Comparison of ENCODE assay signal across 26 cellular contexts in the genomic region with DNA sequence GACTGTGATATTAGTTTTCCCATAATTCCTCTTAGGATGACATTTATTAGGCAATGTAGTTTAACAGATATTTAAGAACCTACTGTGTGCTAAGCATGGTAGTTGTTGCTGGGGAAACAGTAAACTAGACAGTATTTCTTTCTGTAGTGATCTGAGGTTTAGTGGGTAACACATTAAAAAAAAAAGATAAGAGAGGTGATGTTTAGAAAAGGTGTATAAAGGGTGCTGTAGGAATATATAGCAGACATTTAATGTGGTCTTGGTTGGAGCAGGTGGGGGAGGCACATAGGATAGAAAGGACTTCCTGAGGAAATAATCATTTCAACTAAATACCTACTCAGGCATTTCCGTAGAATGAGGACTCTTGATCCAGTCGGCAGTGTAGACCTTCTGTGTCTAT. TPM values are rescaled to one million over a fixed set of nuclear protein-coding genes. Genes with fewer than 3 reads are reported as not detected.
A peak's percentile ranks its signal among the peaks of the same experiment; 100 is the strongest.
DNase-seq lines count a peak whose midpoint lies in the region; ATAC-seq and TF ChIP-seq lines count a peak whose summit lies in the region.
"Had no signal": no experiment of that assay in that cellular context is flagged by ENCODE, and none has a peak within 500 bp of the region (broad histone marks: within the 10 kb centered on the region; RNA-seq: fewer than 3 reads in every experiment).

No MANE protein-coding gene starts in this region.

- ATAC-seq in activated naive CD4-positive, alpha-beta T cell treated with anti-CD3 and anti-CD28 coated beads, Interleukin-2, amount 50 U/mL, for 72 hours: no peak
- ATAC-seq in WTC11: no peak
- ATAC-seq: psoas muscle; stimulated activated effector memory CD8-positive, alpha-beta T cell treated with anti-CD3 and anti-CD28 coated beads, Interleukin-12 subunit alpha, Interleukin-12 subunit beta, amount 100 ng/mL, for 72 hours had no signal

- no peaks in the 10 kb centered on the region for H3K9me3 Mint-ChIP-seq in activated naive CD4-positive, alpha-beta T cell treated with anti-CD3 and anti-CD28 coated beads, Interleukin-2, amount 10 ng/mL, durations not matched to agents 7 days and 5 days
- H3K9me3 Mint-ChIP-seq in activated naive CD4-positive, alpha-beta T cell treated with anti-CD3 and anti-CD28 coated beads, Interleukin-2, amount 50 U/mL, for 72 hours: no peaks in the 10 kb centered on the region
- H3K9me3 Mint-ChIP-seq in Caco-2 (ENCODE audit: unreplicated experiment) (no peaks in the 10 kb centered on the region), WTC11 (no peaks in the 10 kb centered on the region), neural progenitor cell (peaks cover 29% of the 10 kb centered on the region)
- H3K9me3 Mint-ChIP-seq: stimulated activated effector memory CD8-positive, alpha-beta T cell treated with anti-CD3 and anti-CD28 coated beads, Interleukin-12 subunit alpha, Interleukin-12 subunit beta, amount 100 ng/mL, for 72 hours had no signal

- H3K27ac ChIP-seq in neural progenitor cell (no peak overlapping the region), Karpas-422 (ENCODE audit: low read length) (no peak overlapping the region)
- H3K27ac ChIP-seq: neutrophil, psoas muscle, sigmoid colon had no signal

- no peaks in the 10 kb centered on the region for H3F3A ChIP-seq in neural progenitor cell (ENCODE audit: low read depth)

- no TSS peak for BruUV-seq in Caco-2 (replicated peaks; lab: Mats Ljungman, UMichigan)

- H3K27me3 ChIP-seq in Caco-2 (replicated peaks; ENCODE audit: control insufficient read depth, insufficient read depth, low read length) (no peaks in the 10 kb centered on the region), neural progenitor cell (no peaks in the 10 kb centered on the region), Karpas-422 (ENCODE audit: low read length) (no peaks in the 10 kb centered on the region)
- H3K27me3 ChIP-seq: neutrophil, sigmoid colon had no signal

- H3K4me1 Mint-ChIP-seq in activated naive CD4-positive, alpha-beta T cell treated with anti-CD3 and anti-CD28 coated beads, Interleukin-2, amount 10 ng/mL, durations not matched to agents 7 days and 5 days: peaks cover 43% of the 10 kb centered on the region
- H3K4me1 Mint-ChIP-seq in Caco-2 (ENCODE audit: low read depth, unreplicated experiment) (peaks cover 9% of the 10 kb centered on the region), WTC11 (peaks cover 12% of the 10 kb centered on the region), neural progenitor cell (peaks cover 2% of the 10 kb centered on the region)

- intact Hi-C loops in Caco-2 (cut with micrococcal nuclease; ENCODE audit: unreplicated experiment): no loop called here

- H3K4me2 ChIP-seq in neural progenitor cell (no peak overlapping the region), Karpas-422 (ENCODE audit: low read depth, low read length, poor library complexity, severe bottlenecking) (no peak overlapping the region)

- no peaks in the 10 kb centered on the region for H3K4me1 ChIP-seq in Caco-2
- no peaks in the 10 kb centered on the region for H3K4me1 ChIP-seq in neural progenitor cell
- H3K4me1 ChIP-seq in Karpas-422 (ENCODE audit: low read length): no peaks in the 10 kb centered on the region
- H3K4me1 ChIP-seq: psoas muscle, sigmoid colon had no signal

- POLR2A ChIA-PET in Caco-2 (lab: Charles Lee): no interaction called here
- POLR2A ChIA-PET in WTC11 (lab: Charles Lee): no interaction called here

- no peaks in the 10 kb centered on the region for H3K27me3 Mint-ChIP-seq in activated naive CD4-positive, alpha-beta T cell treated with anti-CD3 and anti-CD28 coated beads, Interleukin-2, amount 10 ng/mL, durations not matched to agents 7 days and 5 days
- no peaks in the 10 kb centered on the region for H3K27me3 Mint-ChIP-seq in Caco-2 (ENCODE audit: insufficient read depth, unreplicated experiment)
- no peaks in the 10 kb centered on the region for H3K27me3 Mint-ChIP-seq in WTC11 (ENCODE audit: low read depth)
- peaks cover 2% of the 10 kb centered on the region for H3K27me3 Mint-ChIP-seq in neural progenitor cell (ENCODE audit: insufficient read depth, low read depth)
- H3K27me3 Mint-ChIP-seq: type B pancreatic cell had no signal

- DNase-seq in activated naive CD4-positive, alpha-beta T cell treated with anti-CD3 and anti-CD28 coated beads, Interleukin-2, amount 10 ng/mL, durations not matched to agents 7 days and 5 days: no peak
- no peak for DNase-seq in activated naive CD4-positive, alpha-beta T cell treated with anti-CD3 and anti-CD28 coated beads, Interleukin-2, amount 50 U/mL, for 72 hours (ENCODE audit: low spot score in 2 of 2)
- DNase-seq in Caco-2: no peak
- DNase-seq in WTC11 (ENCODE audit: low spot score): no peak
- no peak for DNase-seq in neural progenitor cell (ENCODE audit: low spot score)
- no peak for DNase-seq in Karpas-422
- no peak for DNase-seq in NOMO-1 treated with DMSO at 0.1 percent for 48 hours (lab: John Stamatoyannopoulos, UW; ENCODE audit: unreplicated experiment)
- DNase-seq: activated CD4-positive, alpha-beta T cell treated with anti-CD3 and anti-CD28 coated beads for 4 hours; activated CD8-positive, alpha-beta memory T cell treated with anti-CD3 and anti-CD28 coated beads, Interleukin-2, amount 50 U/mL, for 48 hours; activated effector memory CD4-positive, alpha-beta T cell treated with anti-CD3 and anti-CD28 coated beads, Interleukin-2, amount 50 U/mL, for 16 hours; dermis blood vessel endothelial cell; DMS 273 treated with DMSO at 0.1 percent for 48 hours; EL; KG1; NCI-H1417 treated with DMSO at 0.1 percent for 48 hours; NCI-H2081 treated with DMSO at 0.1 percent for 48 hours; NCI-H226; NCI-H69; psoas muscle; RPMI8226; sigmoid colon; stimulated activated CD4-positive, alpha-beta T cell treated with anti-CD3 and anti-CD28 coated beads, Interleukin-4, amount 100 ng/mL, for 24 hours; substantia nigra had no signal

- H3K79me2 ChIP-seq in neural progenitor cell (ENCODE audit: low read depth) (peaks cover 88% of the 10 kb centered on the region), Karpas-422 (ENCODE audit: low read length) (peaks cover 65% of the 10 kb centered on the region)

- H3K9me2 ChIP-seq in Karpas-422 (replicated peaks; ENCODE audit: insufficient read depth, low read length): no peaks in the 10 kb centered on the region

- H3K9me3 ChIP-seq in Caco-2 (no peaks in the 10 kb centered on the region), neural progenitor cell (ENCODE audit: low read depth) (no peaks in the 10 kb centered on the region), Karpas-422 (ENCODE audit: low read length) (no peaks in the 10 kb centered on the region)
- H3K9me3 ChIP-seq: neutrophil, psoas muscle, sigmoid colon had no signal

- peak overlapping the region; percentile 53 for H3K27ac Mint-ChIP-seq in activated naive CD4-positive, alpha-beta T cell treated with anti-CD3 and anti-CD28 coated beads, Interleukin-2, amount 10 ng/mL, durations not matched to agents 7 days and 5 days
- no peak overlapping the region for H3K27ac Mint-ChIP-seq in activated naive CD4-positive, alpha-beta T cell treated with anti-CD3 and anti-CD28 coated beads, Interleukin-2, amount 50 U/mL, for 72 hours
- H3K27ac Mint-ChIP-seq in Caco-2 (ENCODE audit: unreplicated experiment): peak overlapping the region; percentile 36
- 0 out of 2 replicates have a peak overlapping the region, but pooled peaks have one; percentile 4 for H3K27ac Mint-ChIP-seq in WTC11
- peak overlapping the region; percentile 15 for H3K27ac Mint-ChIP-seq in neural progenitor cell
- H3K27ac Mint-ChIP-seq: stimulated activated effector memory CD8-positive, alpha-beta T cell treated with anti-CD3 and anti-CD28 coated beads, Interleukin-12 subunit alpha, Interleukin-12 subunit beta, amount 100 ng/mL, for 72 hours; type B pancreatic cell had no signal

- TF ChIP-seq CTCF in Caco-2 (IDR thresholded peaks at IDR 0.05; ENCODE audit: insufficient read depth in 1 of 2, low read depth in 1 of 2, low read length in 1 of 2, severe bottlenecking in 1 of 2, unreplicated experiment in 1 of 2) (no peak), WTC11 (IDR thresholded peaks at IDR 0.05) (no peak), neural progenitor cell (IDR thresholded peaks at IDR 0.05) (no peak)

- H4K20me1 ChIP-seq in neural progenitor cell (ENCODE audit: low read depth) (peaks cover 52% of the 10 kb centered on the region), Karpas-422 (ENCODE audit: insufficient read depth, low read depth, low read length) (no peaks in the 10 kb centered on the region)

- CTCF ChIA-PET in activated naive CD4-positive, alpha-beta T cell treated with anti-CD3 and anti-CD28 coated beads, Interleukin-2, amount 10 ng/mL, durations not matched to agents 7 days and 5 days (lab: Charles Lee): no interaction called here
- CTCF ChIA-PET in Caco-2 (lab: Charles Lee): no interaction called here
- CTCF ChIA-PET in WTC11 (lab: Charles Lee): no interaction called here

- peaks cover 49% of the 10 kb centered on the region for H3K36me3 Mint-ChIP-seq in activated naive CD4-positive, alpha-beta T cell treated with anti-CD3 and anti-CD28 coated beads, Interleukin-2, amount 10 ng/mL, durations not matched to agents 7 days and 5 days
- H3K36me3 Mint-ChIP-seq in activated naive CD4-positive, alpha-beta T cell treated with anti-CD3 and anti-CD28 coated beads, Interleukin-2, amount 50 U/mL, for 72 hours: peaks cover 26 to 43% of the 10 kb centered on the region in 2 donors
- H3K36me3 Mint-ChIP-seq in Caco-2 (ENCODE audit: insufficient read depth, unreplicated experiment): peaks cover 43% of the 10 kb centered on the region
- H3K36me3 Mint-ChIP-seq in WTC11: peaks cover 27% of the 10 kb centered on the region
- H3K36me3 Mint-ChIP-seq in neural progenitor cell: peaks cover 44% of the 10 kb centered on the region

- no peak overlapping the region for H3K4me3 Mint-ChIP-seq in activated naive CD4-positive, alpha-beta T cell treated with anti-CD3 and anti-CD28 coated beads, Interleukin-2, amount 10 ng/mL, durations not matched to agents 7 days and 5 days
- H3K4me3 Mint-ChIP-seq in Caco-2 (ENCODE audit: unreplicated experiment): no peak overlapping the region
- no peak overlapping the region for H3K4me3 Mint-ChIP-seq in WTC11
- H3K4me3 Mint-ChIP-seq in neural progenitor cell: no peak overlapping the region
- H3K4me3 Mint-ChIP-seq: stimulated activated effector memory CD8-positive, alpha-beta T cell treated with anti-CD3 and anti-CD28 coated beads, Interleukin-12 subunit alpha, Interleukin-12 subunit beta, amount 100 ng/mL, for 72 hours; type B pancreatic cell had no signal

- H3K9ac ChIP-seq in neural progenitor cell (no peak overlapping the region), Karpas-422 (ENCODE audit: low read length) (no peak overlapping the region)

- H3K4me3 ChIP-seq in Caco-2 (ENCODE audit: low read depth, low read length): no peak overlapping the region
- no peak overlapping the region for H3K4me3 ChIP-seq in neural progenitor cell
- H3K4me3 ChIP-seq in Karpas-422 (ENCODE audit: low read length): no peak overlapping the region
- H3K4me3 ChIP-seq: psoas muscle, sigmoid colon had no signal

- H2AFZ ChIP-seq in neural progenitor cell (replicated peaks) (no peak overlapping the region), Karpas-422 (ENCODE audit: low read length) (no peak overlapping the region)

- H3K36me3 ChIP-seq in Caco-2 (ENCODE audit: control insufficient read depth, insufficient read depth, low read length) (no peaks in the 10 kb centered on the region), neural progenitor cell (peaks cover 9% of the 10 kb centered on the region), Karpas-422 (ENCODE audit: insufficient read depth, low read length) (peaks cover 7% of the 10 kb centered on the region; the same call in 1 of the 2 replicates)
- H3K36me3 ChIP-seq: sigmoid colon had no signal

RNA-seq across cellular contexts. Expression of a gene that starts 11.9 kb away (rescaled TPM):
- 10 to 100 TPM; 55.3 to 57.7 TPM for total RNA-seq in activated naive CD4-positive, alpha-beta T cell treated with anti-CD3 and anti-CD28 coated beads, Interleukin-2, amount 50 U/mL, for 72 hours
- total RNA-seq in Caco-2 (2022) (37.7 TPM in 2 replicates), WTC11 (2021) (46.0 to 55.7 TPM (median 47.5 TPM) in 3 replicates), neural progenitor cell (ENCODE audit: low replicate concordance) (80.2 and 128 TPM in 2 replicates)
- total RNA-seq in Karpas-422 (2014; rRNA removed; shearing (Covaris generic); ENCODE audit: low replicate concordance): 9.1 and 14.2 TPM in 2 replicates

RNA-seq across cellular contexts. Expression of a gene that starts 30.9 kb away (rescaled TPM):
- 10 to 100 TPM; 20.7 to 28.7 TPM for total RNA-seq in activated naive CD4-positive, alpha-beta T cell treated with anti-CD3 and anti-CD28 coated beads, Interleukin-2, amount 50 U/mL, for 72 hours
- 84.8 and 85.5 TPM in 2 replicates for total RNA-seq in Caco-2 (2022)
- 44.0 to 50.5 TPM (median 45.2 TPM) in 3 replicates for total RNA-seq in WTC11 (2021)
- total RNA-seq in neural progenitor cell (ENCODE audit: low replicate concordance): 34.8 and 44.8 TPM in 2 replicates
- total RNA-seq in Karpas-422 (2014; rRNA removed; shearing (Covaris generic); ENCODE audit: low replicate concordance): 11.1 and 56.2 TPM in 2 replicates

Comparison
In these comparisons a context has a peak if more than half of its experiments do, and no peak if none do; other contexts are left out.
1. H3K27ac Mint-ChIP-seq: peak in activated naive CD4-positive, alpha-beta T cell treated with anti-CD3 and anti-CD28 coated beads, Interleukin-2, amount 10 ng/mL, durations not matched to agents 7 days and 5 days (single experiment), Caco-2 (single experiment), WTC11 (single experiment) and neural progenitor cell (single experiment); none in activated naive CD4-positive, alpha-beta T cell treated with anti-CD3 and anti-CD28 coated beads, Interleukin-2, amount 50 U/mL, for 72 hours (0 of 2).